ENCODE assay signal across 1 cellular context in genomic region chr22:47631571-47632102, GRCh38.
TF ChIP-seq lines count a peak whose summit lies in the region.

No MANE protein-coding gene starts in this region.

TF ChIP-seq in K562, 482 proteins besides CTCF, POLR2A, EP300 and RAD21 (continued from another document and continues in another):
- TF ChIP-seq TBP (optimal IDR thresholded peaks at IDR 0.05; ENCODE audit: low read depth, low read length) (peak; percentile 56), FOS (IDR thresholded peaks at IDR 0.05; ENCODE audit: extremely low read depth, insufficient read length) (no peak), MECOM (CRISPR knock-in tag; IDR thresholded peaks at IDR 0.05) (no peak), ZNF57 (CRISPR knock-in tag; IDR thresholded peaks at IDR 0.05) (no peak), KLF1 (tag; IDR thresholded peaks at IDR 0.05) (no peak), FOXK1 (CRISPR knock-in tag; IDR thresholded peaks at IDR 0.05; ENCODE audit: borderline replicate concordance) (no peak), ZNF384 (IDR thresholded peaks at IDR 0.05; ENCODE audit: low read depth, low read length) (no peak), PHB (CRISPR knock-in tag; IDR thresholded peaks at IDR 0.05) (no peak), FOXM1 (IDR thresholded peaks at IDR 0.05; ENCODE audit: low read depth) (0 out of 2 replicates have a peak, but pooled peaks have one; percentile 11), FOXM1 (CRISPR knock-in tag; IDR thresholded peaks at IDR 0.05; ENCODE audit: low read depth) (no peak), NUFIP1 (IDR thresholded peaks at IDR 0.05; ENCODE audit: partially characterized antibody) (no peak), THRA (IDR thresholded peaks at IDR 0.05) (no peak), MITF (IDR thresholded peaks at IDR 0.05) (no peak), ETV1 (tag; conservative IDR thresholded peaks at IDR 0.05; ENCODE audit: low read depth) (peak; percentile 41; the same call in 1 of the 2 replicates), PTRF (tag; IDR thresholded peaks at IDR 0.05) (no peak), TAF15 (IDR thresholded peaks at IDR 0.05; ENCODE audit: low read depth, low read length) (no peak), HDAC8 (tag; IDR thresholded peaks at IDR 0.05) (no peak), YBX1 (IDR thresholded peaks at IDR 0.05) (no peak), POU5F1 (IDR thresholded peaks at IDR 0.05; ENCODE audit: borderline replicate concordance, low read depth, low read length, partially characterized antibody) (peak; percentile 76), SP1 (CRISPR knock-in tag; IDR thresholded peaks at IDR 0.05) (peak; percentile 63), HNRNPLL (IDR thresholded peaks at IDR 0.05; ENCODE audit: low read depth, low read length, poor library complexity, severe bottlenecking) (no peak), CTCFL (IDR thresholded peaks at IDR 0.05; ENCODE audit: borderline replicate concordance, insufficient read depth, low read depth, low read length, poor library complexity, severe bottlenecking) (no peak), KLF16 (IDR thresholded peaks at IDR 0.05) (peak; percentile 68; the same call in 1 of the 2 replicates), THAP7 (CRISPR knock-in tag; IDR thresholded peaks at IDR 0.05) (no peak), ZNF134 (CRISPR knock-in tag; conservative IDR thresholded peaks at IDR 0.05) (peak; percentile 89), MCM7 (IDR thresholded peaks at IDR 0.05) (no peak), TRIM24 (IDR thresholded peaks at IDR 0.05) (no peak), TFAM (CRISPR knock-in tag; conservative IDR thresholded peaks at IDR 0.05) (no peak)
- TF ChIP-seq, protein P1, sequence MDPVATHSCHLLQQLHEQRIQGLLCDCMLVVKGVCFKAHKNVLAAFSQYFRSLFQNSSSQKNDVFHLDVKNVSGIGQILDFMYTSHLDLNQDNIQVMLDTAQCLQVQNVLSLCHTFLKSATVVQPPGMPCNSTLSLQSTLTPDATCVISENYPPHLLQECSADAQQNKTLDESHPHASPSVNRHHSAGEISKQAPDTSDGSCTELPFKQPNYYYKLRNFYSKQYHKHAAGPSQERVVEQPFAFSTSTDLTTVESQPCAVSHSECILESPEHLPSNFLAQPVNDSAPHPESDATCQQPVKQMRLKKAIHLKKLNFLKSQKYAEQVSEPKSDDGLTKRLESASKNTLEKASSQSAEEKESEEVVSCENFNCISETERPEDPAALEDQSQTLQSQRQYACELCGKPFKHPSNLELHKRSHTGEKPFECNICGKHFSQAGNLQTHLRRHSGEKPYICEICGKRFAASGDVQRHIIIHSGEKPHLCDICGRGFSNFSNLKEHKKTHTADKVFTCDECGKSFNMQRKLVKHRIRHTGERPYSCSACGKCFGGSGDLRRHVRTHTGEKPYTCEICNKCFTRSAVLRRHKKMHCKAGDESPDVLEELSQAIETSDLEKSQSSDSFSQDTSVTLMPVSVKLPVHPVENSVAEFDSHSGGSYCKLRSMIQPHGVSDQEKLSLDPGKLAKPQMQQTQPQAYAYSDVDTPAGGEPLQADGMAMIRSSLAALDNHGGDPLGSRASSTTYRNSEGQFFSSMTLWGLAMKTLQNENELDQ (CRISPR knock-in tag; IDR thresholded peaks at IDR 0.05; ENCODE audit: borderline replicate concordance), result no peak
- TF ChIP-seq, protein P2, sequence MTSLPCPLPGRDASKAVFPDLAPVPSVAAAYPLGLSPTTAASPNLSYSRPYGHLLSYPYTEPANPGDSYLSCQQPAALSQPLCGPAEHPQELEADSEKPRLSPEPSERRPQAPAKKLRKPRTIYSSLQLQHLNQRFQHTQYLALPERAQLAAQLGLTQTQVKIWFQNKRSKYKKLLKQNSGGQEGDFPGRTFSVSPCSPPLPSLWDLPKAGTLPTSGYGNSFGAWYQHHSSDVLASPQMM (CRISPR knock-in tag; IDR thresholded peaks at IDR 0.05), result no peak
- TF ChIP-seq, protein P3, sequence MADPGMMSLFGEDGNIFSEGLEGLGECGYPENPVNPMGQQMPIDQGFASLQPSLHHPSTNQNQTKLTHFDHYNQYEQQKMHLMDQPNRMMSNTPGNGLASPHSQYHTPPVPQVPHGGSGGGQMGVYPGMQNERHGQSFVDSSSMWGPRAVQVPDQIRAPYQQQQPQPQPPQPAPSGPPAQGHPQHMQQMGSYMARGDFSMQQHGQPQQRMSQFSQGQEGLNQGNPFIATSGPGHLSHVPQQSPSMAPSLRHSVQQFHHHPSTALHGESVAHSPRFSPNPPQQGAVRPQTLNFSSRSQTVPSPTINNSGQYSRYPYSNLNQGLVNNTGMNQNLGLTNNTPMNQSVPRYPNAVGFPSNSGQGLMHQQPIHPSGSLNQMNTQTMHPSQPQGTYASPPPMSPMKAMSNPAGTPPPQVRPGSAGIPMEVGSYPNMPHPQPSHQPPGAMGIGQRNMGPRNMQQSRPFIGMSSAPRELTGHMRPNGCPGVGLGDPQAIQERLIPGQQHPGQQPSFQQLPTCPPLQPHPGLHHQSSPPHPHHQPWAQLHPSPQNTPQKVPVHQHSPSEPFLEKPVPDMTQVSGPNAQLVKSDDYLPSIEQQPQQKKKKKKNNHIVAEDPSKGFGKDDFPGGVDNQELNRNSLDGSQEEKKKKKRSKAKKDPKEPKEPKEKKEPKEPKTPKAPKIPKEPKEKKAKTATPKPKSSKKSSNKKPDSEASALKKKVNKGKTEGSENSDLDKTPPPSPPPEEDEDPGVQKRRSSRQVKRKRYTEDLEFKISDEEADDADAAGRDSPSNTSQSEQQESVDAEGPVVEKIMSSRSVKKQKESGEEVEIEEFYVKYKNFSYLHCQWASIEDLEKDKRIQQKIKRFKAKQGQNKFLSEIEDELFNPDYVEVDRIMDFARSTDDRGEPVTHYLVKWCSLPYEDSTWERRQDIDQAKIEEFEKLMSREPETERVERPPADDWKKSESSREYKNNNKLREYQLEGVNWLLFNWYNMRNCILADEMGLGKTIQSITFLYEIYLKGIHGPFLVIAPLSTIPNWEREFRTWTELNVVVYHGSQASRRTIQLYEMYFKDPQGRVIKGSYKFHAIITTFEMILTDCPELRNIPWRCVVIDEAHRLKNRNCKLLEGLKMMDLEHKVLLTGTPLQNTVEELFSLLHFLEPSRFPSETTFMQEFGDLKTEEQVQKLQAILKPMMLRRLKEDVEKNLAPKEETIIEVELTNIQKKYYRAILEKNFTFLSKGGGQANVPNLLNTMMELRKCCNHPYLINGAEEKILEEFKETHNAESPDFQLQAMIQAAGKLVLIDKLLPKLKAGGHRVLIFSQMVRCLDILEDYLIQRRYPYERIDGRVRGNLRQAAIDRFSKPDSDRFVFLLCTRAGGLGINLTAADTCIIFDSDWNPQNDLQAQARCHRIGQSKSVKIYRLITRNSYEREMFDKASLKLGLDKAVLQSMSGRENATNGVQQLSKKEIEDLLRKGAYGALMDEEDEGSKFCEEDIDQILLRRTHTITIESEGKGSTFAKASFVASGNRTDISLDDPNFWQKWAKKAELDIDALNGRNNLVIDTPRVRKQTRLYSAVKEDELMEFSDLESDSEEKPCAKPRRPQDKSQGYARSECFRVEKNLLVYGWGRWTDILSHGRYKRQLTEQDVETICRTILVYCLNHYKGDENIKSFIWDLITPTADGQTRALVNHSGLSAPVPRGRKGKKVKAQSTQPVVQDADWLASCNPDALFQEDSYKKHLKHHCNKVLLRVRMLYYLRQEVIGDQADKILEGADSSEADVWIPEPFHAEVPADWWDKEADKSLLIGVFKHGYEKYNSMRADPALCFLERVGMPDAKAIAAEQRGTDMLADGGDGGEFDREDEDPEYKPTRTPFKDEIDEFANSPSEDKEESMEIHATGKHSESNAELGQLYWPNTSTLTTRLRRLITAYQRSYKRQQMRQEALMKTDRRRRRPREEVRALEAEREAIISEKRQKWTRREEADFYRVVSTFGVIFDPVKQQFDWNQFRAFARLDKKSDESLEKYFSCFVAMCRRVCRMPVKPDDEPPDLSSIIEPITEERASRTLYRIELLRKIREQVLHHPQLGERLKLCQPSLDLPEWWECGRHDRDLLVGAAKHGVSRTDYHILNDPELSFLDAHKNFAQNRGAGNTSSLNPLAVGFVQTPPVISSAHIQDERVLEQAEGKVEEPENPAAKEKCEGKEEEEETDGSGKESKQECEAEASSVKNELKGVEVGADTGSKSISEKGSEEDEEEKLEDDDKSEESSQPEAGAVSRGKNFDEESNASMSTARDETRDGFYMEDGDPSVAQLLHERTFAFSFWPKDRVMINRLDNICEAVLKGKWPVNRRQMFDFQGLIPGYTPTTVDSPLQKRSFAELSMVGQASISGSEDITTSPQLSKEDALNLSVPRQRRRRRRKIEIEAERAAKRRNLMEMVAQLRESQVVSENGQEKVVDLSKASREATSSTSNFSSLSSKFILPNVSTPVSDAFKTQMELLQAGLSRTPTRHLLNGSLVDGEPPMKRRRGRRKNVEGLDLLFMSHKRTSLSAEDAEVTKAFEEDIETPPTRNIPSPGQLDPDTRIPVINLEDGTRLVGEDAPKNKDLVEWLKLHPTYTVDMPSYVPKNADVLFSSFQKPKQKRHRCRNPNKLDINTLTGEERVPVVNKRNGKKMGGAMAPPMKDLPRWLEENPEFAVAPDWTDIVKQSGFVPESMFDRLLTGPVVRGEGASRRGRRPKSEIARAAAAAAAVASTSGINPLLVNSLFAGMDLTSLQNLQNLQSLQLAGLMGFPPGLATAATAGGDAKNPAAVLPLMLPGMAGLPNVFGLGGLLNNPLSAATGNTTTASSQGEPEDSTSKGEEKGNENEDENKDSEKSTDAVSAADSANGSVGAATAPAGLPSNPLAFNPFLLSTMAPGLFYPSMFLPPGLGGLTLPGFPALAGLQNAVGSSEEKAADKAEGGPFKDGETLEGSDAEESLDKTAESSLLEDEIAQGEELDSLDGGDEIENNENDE (IDR thresholded peaks at IDR 0.05; ENCODE audit: low read depth, low read length), result no peak
- TF ChIP-seq, protein P4, sequence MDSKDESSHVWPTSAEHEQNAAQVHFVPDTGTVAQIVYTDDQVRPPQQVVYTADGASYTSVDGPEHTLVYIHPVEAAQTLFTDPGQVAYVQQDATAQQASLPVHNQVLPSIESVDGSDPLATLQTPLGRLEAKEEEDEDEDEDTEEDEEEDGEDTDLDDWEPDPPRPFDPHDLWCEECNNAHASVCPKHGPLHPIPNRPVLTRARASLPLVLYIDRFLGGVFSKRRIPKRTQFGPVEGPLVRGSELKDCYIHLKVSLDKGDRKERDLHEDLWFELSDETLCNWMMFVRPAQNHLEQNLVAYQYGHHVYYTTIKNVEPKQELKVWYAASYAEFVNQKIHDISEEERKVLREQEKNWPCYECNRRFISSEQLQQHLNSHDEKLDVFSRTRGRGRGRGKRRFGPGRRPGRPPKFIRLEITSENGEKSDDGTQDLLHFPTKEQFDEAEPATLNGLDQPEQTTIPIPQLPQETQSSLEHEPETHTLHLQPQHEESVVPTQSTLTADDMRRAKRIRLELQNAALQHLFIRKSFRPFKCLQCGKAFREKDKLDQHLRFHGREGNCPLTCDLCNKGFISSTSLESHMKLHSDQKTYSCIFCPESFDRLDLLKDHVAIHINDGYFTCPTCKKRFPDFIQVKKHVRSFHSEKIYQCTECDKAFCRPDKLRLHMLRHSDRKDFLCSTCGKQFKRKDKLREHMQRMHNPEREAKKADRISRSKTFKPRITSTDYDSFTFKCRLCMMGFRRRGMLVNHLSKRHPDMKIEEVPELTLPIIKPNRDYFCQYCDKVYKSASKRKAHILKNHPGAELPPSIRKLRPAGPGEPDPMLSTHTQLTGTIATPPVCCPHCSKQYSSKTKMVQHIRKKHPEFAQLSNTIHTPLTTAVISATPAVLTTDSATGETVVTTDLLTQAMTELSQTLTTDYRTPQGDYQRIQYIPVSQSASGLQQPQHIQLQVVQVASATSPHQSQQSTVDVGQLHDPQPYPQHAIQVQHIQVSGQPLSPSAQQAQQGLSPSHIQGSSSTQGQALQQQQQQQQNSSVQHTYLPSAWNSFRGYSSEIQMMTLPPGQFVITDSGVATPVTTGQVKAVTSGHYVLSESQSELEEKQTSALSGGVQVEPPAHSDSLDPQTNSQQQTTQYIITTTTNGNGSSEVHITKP (IDR thresholded peaks at IDR 0.05; ENCODE audit: partially characterized antibody), result no peak
- TF ChIP-seq, protein P5, sequence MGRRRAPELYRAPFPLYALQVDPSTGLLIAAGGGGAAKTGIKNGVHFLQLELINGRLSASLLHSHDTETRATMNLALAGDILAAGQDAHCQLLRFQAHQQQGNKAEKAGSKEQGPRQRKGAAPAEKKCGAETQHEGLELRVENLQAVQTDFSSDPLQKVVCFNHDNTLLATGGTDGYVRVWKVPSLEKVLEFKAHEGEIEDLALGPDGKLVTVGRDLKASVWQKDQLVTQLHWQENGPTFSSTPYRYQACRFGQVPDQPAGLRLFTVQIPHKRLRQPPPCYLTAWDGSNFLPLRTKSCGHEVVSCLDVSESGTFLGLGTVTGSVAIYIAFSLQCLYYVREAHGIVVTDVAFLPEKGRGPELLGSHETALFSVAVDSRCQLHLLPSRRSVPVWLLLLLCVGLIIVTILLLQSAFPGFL (CRISPR knock-in tag; IDR thresholded peaks at IDR 0.05), result no peak
